Comparison of ENCODE assay signal across 10 cellular contexts in genomic region chr9:110148868-110149267, GRCh38. TPM values are rescaled to one million over a fixed set of nuclear protein-coding genes. Genes with fewer than 3 reads are reported as not detected.
DNase-seq lines count a peak whose midpoint lies in the region; ATAC-seq and TF ChIP-seq lines count a peak whose summit lies in the region.
"Had no signal": no experiment of that assay in that cellular context is flagged by ENCODE, and none has a peak within 500 bp of the region (broad histone marks: within the 10 kb centered on the region; RNA-seq: fewer than 3 reads in every experiment).

No MANE protein-coding gene starts in this region.

- H3K4me3 Mint-ChIP-seq in neural crest cell, result peak overlapping the region; percentile 43

- peak overlapping the region; percentile 36 for H3K4me3 ChIP-seq in BLaER1
- peak overlapping the region; percentile 75 for H3K4me3 ChIP-seq in Jurkat, Clone E6-1 (ENCODE audit: low read length)

- ATAC-seq in GM18519 (IDR thresholded peaks at IDR 0.05; ENCODE audit: low FRiP score, unreplicated experiment) (no peak), omental fat pad (ENCODE audit: low FRiP score) (no peak)

- intact Hi-C loops in posterior vena cava (cut with DNase I), result no loop called here

- CTCF ChIA-PET in RWPE1 (lab: Yijun Ruan, JAX), result interaction anchor here (0.6 to 2.0 kb wide), 2 partner anchors 246 to 1231 kb away, joined by 3 to 7 read pairs; no protein-coding TSS in a partner anchor

- peaks cover 5% of the 10 kb centered on the region for H3K9me3 Mint-ChIP-seq in neural crest cell

- H3K36me3 Mint-ChIP-seq in neural crest cell (ENCODE audit: low read depth), result peaks cover 15% of the 10 kb centered on the region

- no peak overlapping the region for H3K9ac ChIP-seq in BLaER1

- H3K27ac ChIP-seq in BLaER1 (0 out of 2 replicates have a peak overlapping the region, but pooled peaks have one; percentile 1), cingulate gyrus (ENCODE audit: low read depth, low read length) (peak overlapping the region; percentile 25), RWPE1 (no peak overlapping the region)

- H3K27me3 ChIP-seq in BLaER1, result no peaks in the 10 kb centered on the region

- peaks cover 7% of the 10 kb centered on the region; the same call in 1 of the 2 replicates for H3K9me3 ChIP-seq in BLaER1

- peaks cover 72% of the 10 kb centered on the region for H3K4me1 Mint-ChIP-seq in neural crest cell

- no peak for DNase-seq in Jurkat, Clone E6-1 (ENCODE audit: low read depth, low spot score)
- DNase-seq in neural crest cell (ENCODE audit: low read depth, low spot score) (no peak), omental fat pad (ENCODE audit: low spot score) (no peak), posterior vena cava (ENCODE audit: low spot score) (no peak), RWPE1 (ENCODE audit: low spot score) (no peak)
- DNase-seq: NCI-H1694 treated with DMSO at 0.1 percent for 48 hours had no signal

- peak overlapping the region; percentile 94 for H3K27ac Mint-ChIP-seq in neural crest cell (ENCODE audit: unreplicated experiment)

- H3K4me1 ChIP-seq in BLaER1, result peaks cover 97% of the 10 kb centered on the region

- no peaks in the 10 kb centered on the region for H3K27me3 Mint-ChIP-seq in neural crest cell (ENCODE audit: low read depth)

- peak overlapping the region; percentile 84 for H3K4me2 ChIP-seq in BLaER1

- no peaks in the 10 kb centered on the region for H4K20me1 ChIP-seq in BLaER1

- POLR2A ChIA-PET in RWPE1 (lab: Yijun Ruan, JAX; ENCODE audit: low non-redundant PET), result no interaction called here

- no peak for TF ChIP-seq CTCF in neural crest cell (conservative IDR thresholded peaks at IDR 0.05)
- TF ChIP-seq CTCF in omental fat pad (IDR thresholded peaks at IDR 0.05), result no peak
- no peak for TF ChIP-seq CTCF in RWPE1 (conservative IDR thresholded peaks at IDR 0.05; ENCODE audit: low read depth)

- no peaks in the 10 kb centered on the region for H3K36me3 ChIP-seq in BLaER1

RNA-seq across cellular contexts. Expression of gene C9orf152, which starts 59.1 kb away (rescaled TPM):
- polyA plus RNA-seq in Jurkat, Clone E6-1 (2012; ENCODE audit: insufficient read depth, insufficient read length), result not detected
- total RNA-seq in neural crest cell (not detected in 2 replicates), omental fat pad (not detected), posterior vena cava (not detected)
- total RNA-seq: T-helper 1 cell treated with Interleukin-12 subunit alpha and Interleukin-12 subunit beta and Interleukin-4 antibody, amounts not matched to agents 30 ng/mL and 1 ng/mL, for 36 hours had no signal
